Comparison of ENCODE assay signal across 17 cellular contexts in genomic region chr15:39966521-39966920, GRCh38. TPM values are rescaled to one million over a fixed set of nuclear protein-coding genes. Genes with fewer than 3 reads are reported as not detected.
A peak's percentile ranks its signal among the peaks of the same experiment; 100 is the strongest.
DNase-seq lines count a peak whose midpoint lies in the region; ATAC-seq, FAIRE-seq and TF ChIP-seq lines count a peak whose summit lies in the region.
"Had no signal": no experiment of that assay in that cellular context is flagged by ENCODE, and none has a peak within 500 bp of the region (broad histone marks: within the 10 kb centered on the region; RNA-seq: fewer than 3 reads in every experiment).

No MANE protein-coding gene starts in this region.

- TF ChIP-seq CTCF in choroid plexus epithelial cell (conservative IDR thresholded peaks at IDR 0.05; ENCODE audit: low read depth, low read length) (no peak), pancreas (IDR thresholded peaks at IDR 0.05) (no peak), GM13976 (IDR thresholded peaks at IDR 0.05; ENCODE audit: borderline replicate concordance, control extremely low read depth, extremely low read depth, insufficient read depth, missing control alignments) (no peak)

- no peak for TF ChIP-seq POLR2A in GM12891 (IDR thresholded peaks at IDR 0.05; ENCODE audit: low read depth, low read length)

- H3K27me3 Mint-ChIP-seq in CD4-positive, CD25-positive, alpha-beta regulatory T cell = no peaks in the 10 kb centered on the region
- H3K27me3 Mint-ChIP-seq: B cell; CD4-positive, alpha-beta memory T cell had no signal

- no peaks in the 10 kb centered on the region for H3K9me3 Mint-ChIP-seq in CD4-positive, CD25-positive, alpha-beta regulatory T cell
- H3K9me3 Mint-ChIP-seq: CD4-positive, alpha-beta memory T cell had no signal

- peaks cover 16% of the 10 kb centered on the region for H3K36me3 ChIP-seq in CD4-positive, CD25-positive, alpha-beta regulatory T cell (ENCODE audit: control insufficient read depth, insufficient read depth, low read length)
- peaks cover 0 to 27% (median 0%) of the 10 kb centered on the region in 3 donors for H3K36me3 ChIP-seq in pancreas

- no peak for ATAC-seq in CD4-positive, CD25-positive, alpha-beta regulatory T cell (ENCODE audit: low read depth in 2 of 2)
- ATAC-seq in pancreas = no peak
- no peak for ATAC-seq in HG02970 (IDR thresholded peaks at IDR 0.05; ENCODE audit: low FRiP score, unreplicated experiment)
- ATAC-seq: HCT116 had no signal

- no peaks in the 10 kb centered on the region for H3K27me3 ChIP-seq in CD4-positive, CD25-positive, alpha-beta regulatory T cell (ENCODE audit: control insufficient read depth, insufficient read depth, low read length)
- H3K27me3 ChIP-seq in pancreas = no peaks in the 10 kb centered on the region

- H3K9me3 ChIP-seq in CD4-positive, CD25-positive, alpha-beta regulatory T cell (ENCODE audit: control insufficient read depth in 2 of 2, low read length in 2 of 2) = no peaks in the 10 kb centered on the region
- H3K9me3 ChIP-seq in pancreas = no peaks in the 10 kb centered on the region

- peaks cover 4% of the 10 kb centered on the region for H3K4me1 ChIP-seq in CD4-positive, CD25-positive, alpha-beta regulatory T cell (ENCODE audit: control insufficient read depth, insufficient read depth, low read length, poor library complexity, severe bottlenecking)
- no peaks in the 10 kb centered on the region for H3K4me1 ChIP-seq in pancreas

- peak overlapping the region; percentile 21 for H3K4me3 ChIP-seq in CD4-positive, CD25-positive, alpha-beta regulatory T cell (ENCODE audit: low read depth, low read length)
- H3K4me3 ChIP-seq in choroid plexus epithelial cell (ENCODE audit: low read depth, low read length) (no peak overlapping the region), pancreas (no peak overlapping the region)

- peaks cover 5 to 19% (median 13%) of the 10 kb centered on the region in 4 donors for H3K4me1 Mint-ChIP-seq in CD4-positive, CD25-positive, alpha-beta regulatory T cell

- no peak overlapping the region for H3K27ac Mint-ChIP-seq in CD4-positive, CD25-positive, alpha-beta regulatory T cell
- H3K27ac Mint-ChIP-seq: B cell had no signal

- intact Hi-C loops in pancreas (cut with DNase I) = no loop called here

- no peak overlapping the region for H3K27ac ChIP-seq in CD4-positive, CD25-positive, alpha-beta regulatory T cell (ENCODE audit: insufficient read depth, low read length, poor library complexity, severe bottlenecking)
- H3K27ac ChIP-seq in pancreas = no peak overlapping the region

- in situ Hi-C loops in GM13976 (cut with MboI; ENCODE audit: low sequenced_read_pairs, unreplicated experiment) = no loop called here

- H3K4me3 Mint-ChIP-seq in CD4-positive, CD25-positive, alpha-beta regulatory T cell = peak overlapping the region in 1 of 4 donors; percentile 7
- H3K4me3 Mint-ChIP-seq: B cell; CD4-positive, alpha-beta memory T cell had no signal

- WGBS in pancreas, 2 donors = 62 to 64% methylated on average over 2 of the region's 2 CpGs

- FAIRE-seq in pancreas (lab: Jason Lieb, UNC) (peak; percentile 13), GM12891 (lab: Jason Lieb, UNC) (no peak)
- FAIRE-seq: GM12892, GM19239, H1 had no signal

- peak in 1 of 3 donors; percentile 39 for DNase-seq in CD4-positive, CD25-positive, alpha-beta regulatory T cell
- DNase-seq in OCI-M1 (lab: John Stamatoyannopoulos, UW) (peak; percentile 64), choroid plexus epithelial cell (ENCODE audit: low read depth) (peak; percentile 8), pancreas (no peak), GM13976 (ENCODE audit: low spot score) (no peak), GM12891 (ENCODE audit: insufficient read length, low spot score) (no peak)
- DNase-seq: C1 segment of cervical spinal cord; CD4-positive, alpha-beta memory T cell; DMS79 treated with DMSO at 0.1 percent for 48 hours; EL; IMR-90 had no signal

- H3K36me3 Mint-ChIP-seq in CD4-positive, CD25-positive, alpha-beta regulatory T cell = peaks cover 51% of the 10 kb centered on the region

TF ChIP-seq in GM12891, 5 proteins besides CTCF, POLR2A, EP300 and RAD21:
- TF ChIP-seq PAX5 (IDR thresholded peaks at IDR 0.05; ENCODE audit: insufficient read depth, low read length, severe bottlenecking) (no peak), SPI1 (IDR thresholded peaks at IDR 0.05; ENCODE audit: low read depth, low read length) (no peak), POLR2AphosphoS5 (IDR thresholded peaks at IDR 0.05; ENCODE audit: low read depth, low read length) (no peak), POU2F2 (IDR thresholded peaks at IDR 0.05; ENCODE audit: low read depth, low read length) (no peak), TAF1 (IDR thresholded peaks at IDR 0.05; ENCODE audit: low read depth, low read length) (no peak)

RNA-seq across cellular contexts. Expression of gene EIF2AK4, which starts 32.6 kb away (rescaled TPM):
- total RNA-seq in CD4-positive, CD25-positive, alpha-beta regulatory T cell = 13.2 TPM
- 10 to 100 TPM; 10.8 to 24.4 (median 14.5) TPM for polyA plus RNA-seq in CD4-positive, CD25-positive, alpha-beta regulatory T cell
- 10 to 100 TPM in 5 of 6 donors, 1 to 10 TPM in 1; 9.9 to 19.7 (median 11.7) TPM for total RNA-seq in pancreas
- 10 to 100 TPM; 23.2 to 31.1 TPM for polyA plus RNA-seq in pancreas
- polyA plus RNA-seq in GM12891 (2012; ENCODE audit: low read depth, missing spikeins) = 20.6 TPM

RNA-seq across cellular contexts. Expression of gene GPR176, which starts 46.5 kb away (rescaled TPM):
- not detected for total RNA-seq in CD4-positive, CD25-positive, alpha-beta regulatory T cell
- not detected for polyA plus RNA-seq in CD4-positive, CD25-positive, alpha-beta regulatory T cell
- total RNA-seq in pancreas = 1 to 10 TPM in 2 of 6 donors, under 1 TPM in 4; 0.16 to 6.8 (median 0.60) TPM
- polyA plus RNA-seq in pancreas = 1 to 10 TPM; 1.0 to 1.1 TPM
- 0.19 TPM for polyA plus RNA-seq in GM12891 (2012; ENCODE audit: low read depth, missing spikeins)
- total RNA-seq: CD4-positive, alpha-beta memory T cell had no signal
- polyA plus RNA-seq: CD4-positive, alpha-beta memory T cell had no signal

Comparison
In these comparisons a context has a peak if more than half of its experiments do, and no peak if none do; other contexts are left out.
1. DNase-seq: peak in OCI-M1 (single experiment) and choroid plexus epithelial cell (single experiment); none in pancreas (0 of 6), GM13976 (single experiment) and GM12891 (single experiment).